ENCODE assay signal across 21 cellular contexts in the genomic region with DNA sequence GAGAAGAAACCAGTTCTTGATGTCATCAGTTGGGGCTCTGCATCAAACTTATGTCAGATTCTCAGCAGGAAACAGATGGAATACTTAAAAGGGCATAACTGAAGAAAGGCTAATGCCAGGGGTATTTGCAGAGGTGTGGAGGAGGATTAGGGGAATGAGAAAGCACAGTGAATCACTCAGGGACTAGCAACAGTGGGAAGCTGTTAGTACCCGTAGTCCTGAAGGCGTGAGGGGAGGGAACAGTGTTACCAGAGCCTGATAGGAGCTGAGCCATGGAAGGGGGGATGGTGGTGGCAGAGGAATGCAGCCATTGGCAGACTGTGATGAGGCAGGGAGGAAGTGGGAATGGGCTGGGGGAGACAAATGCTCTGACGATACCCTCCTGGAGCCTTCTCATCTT.
"Had no signal": no experiment of that assay in that cellular context is flagged by ENCODE, and none has a peak within 500 bp of the region (broad histone marks: within the 10 kb centered on the region; RNA-seq: fewer than 3 reads in every experiment).

No MANE protein-coding gene starts in this region.

- H3K4me3 ChIP-seq: pancreas, upper lobe of left lung had no signal

- FAIRE-seq: endometrium, pancreas had no signal

- H3K36me3 Mint-ChIP-seq: activated naive CD4-positive, alpha-beta T cell treated with anti-CD3 and anti-CD28 coated beads, Interleukin-2, amount 10 ng/mL, durations not matched to agents 7 days and 5 days; immature natural killer cell; natural killer cell treated with Interleukin-12 subunit alpha and Interleukin-12 subunit beta and Interleukin-15 and Interleukin-18, amount 100 ng/mL, for 72 hours; T-cell had no signal

- H3K27me3 ChIP-seq: upper lobe of left lung had no signal

- H3K4me3 Mint-ChIP-seq: activated CD4-positive, alpha-beta memory T cell treated with anti-CD3 and anti-CD28 coated beads, Interleukin-2, amount 10 ng/mL, durations not matched to agents 7 days and 5 days; activated CD4-positive, alpha-beta T cell treated with anti-CD3 and anti-CD28 coated beads, Interleukin-2, amount 10 ng/mL, durations not matched to agents 24 days and 14 days; activated naive CD4-positive, alpha-beta T cell treated with anti-CD3 and anti-CD28 coated beads, Interleukin-2, amount 10 ng/mL, durations not matched to agents 7 days and 5 days; activated T-cell treated with anti-CD3 and anti-CD28 coated beads, Interleukin-2, amount 50 U/mL, for 72 hours; immature natural killer cell; natural killer cell treated with Interleukin-12 subunit alpha and Interleukin-12 subunit beta and Interleukin-15 and Interleukin-18, amount 100 ng/mL, for 72 hours; T-cell had no signal

- H3K27me3 Mint-ChIP-seq: activated naive CD4-positive, alpha-beta T cell treated with anti-CD3 and anti-CD28 coated beads, Interleukin-2, amount 10 ng/mL, durations not matched to agents 7 days and 5 days; T-cell had no signal

- H3K4me1 ChIP-seq: pancreas, upper lobe of left lung had no signal

- H3K9me3 ChIP-seq: neutrophil, pancreas, upper lobe of left lung had no signal

- H3K9me3 Mint-ChIP-seq: activated CD4-positive, alpha-beta memory T cell treated with anti-CD3 and anti-CD28 coated beads, Interleukin-2, amount 10 ng/mL, durations not matched to agents 7 days and 5 days; activated naive CD4-positive, alpha-beta T cell treated with anti-CD3 and anti-CD28 coated beads, Interleukin-2, amount 10 ng/mL, durations not matched to agents 7 days and 5 days; activated T-cell treated with anti-CD3 and anti-CD28 coated beads, Interleukin-2, amount 50 U/mL, for 72 hours; immature natural killer cell; natural killer cell treated with Interleukin-12 subunit alpha and Interleukin-12 subunit beta and Interleukin-15 and Interleukin-18, amount 100 ng/mL, for 72 hours had no signal

- H3K36me3 ChIP-seq: neutrophil, pancreas, upper lobe of left lung had no signal

- H3K27ac ChIP-seq: neutrophil, pancreas, upper lobe of left lung had no signal

- H3K27ac Mint-ChIP-seq: activated CD4-positive, alpha-beta memory T cell treated with anti-CD3 and anti-CD28 coated beads, Interleukin-2, amount 10 ng/mL, durations not matched to agents 7 days and 5 days; activated CD4-positive, alpha-beta T cell treated with anti-CD3 and anti-CD28 coated beads, Interleukin-2, amount 10 ng/mL, durations not matched to agents 24 days and 14 days; activated naive CD4-positive, alpha-beta T cell treated with anti-CD3 and anti-CD28 coated beads, Interleukin-2, amount 10 ng/mL, durations not matched to agents 7 days and 5 days; activated T-cell treated with anti-CD3 and anti-CD28 coated beads, Interleukin-2, amount 50 U/mL, for 72 hours; immature natural killer cell; T-cell had no signal

- DNase-seq: activated CD4-positive, alpha-beta memory T cell treated with anti-CD3 and anti-CD28 coated beads, Interleukin-2, amount 10 ng/mL, durations not matched to agents 7 days and 5 days; activated CD4-positive, alpha-beta T cell treated with anti-CD3 and anti-CD28 coated beads, Interleukin-2, amount 10 ng/mL, durations not matched to agents 24 days and 14 days; activated effector memory CD4-positive, alpha-beta T cell treated with anti-CD3 and anti-CD28 coated beads, Interleukin-2, amount 50 U/mL, for 16 hours; activated naive CD4-positive, alpha-beta T cell treated with anti-CD3 and anti-CD28 coated beads, Interleukin-2, amount 10 ng/mL, durations not matched to agents 7 days and 5 days; activated T-cell treated with anti-CD3 and anti-CD28 coated beads, Interleukin-2, amount 50 U/mL, for 72 hours; foreskin fibroblast; immature natural killer cell; kidney glomerular epithelial cell; left ventricle myocardium superior; mammary epithelial cell; midbrain; pancreas; right cardiac atrium; stimulated activated CD4-positive, alpha-beta T cell treated with anti-CD3 and anti-CD28 coated beads, Interleukin-4, amount 100 ng/mL, for 24 hours; stimulated activated naive CD4-positive, alpha-beta T cell treated with Interleukin-2 at 50 U/mL for 16 hours; T-cell; T1000; upper lobe of left lung had no signal

- ATAC-seq: activated T-cell treated with anti-CD3 and anti-CD28 coated beads, Interleukin-2, amount 50 U/mL, for 72 hours; left ventricle myocardium superior; natural killer cell treated with Interleukin-12 subunit alpha and Interleukin-12 subunit beta and Interleukin-15 and Interleukin-18, amount 100 ng/mL, for 72 hours; pancreas; right cardiac atrium; T-cell had no signal
